ENCODE assay signal across 11 cellular contexts in genomic region chr3:151460240-151460639, GRCh38. TPM values are rescaled to one million over a fixed set of nuclear protein-coding genes. Genes with fewer than 3 reads are reported as not detected.
DNase-seq lines count a peak whose midpoint lies in the region; ATAC-seq and TF ChIP-seq lines count a peak whose summit lies in the region.
"Had no signal": no experiment of that assay in that cellular context is flagged by ENCODE, and none has a peak within 500 bp of the region (broad histone marks: within the 10 kb centered on the region; RNA-seq: fewer than 3 reads in every experiment).

No MANE protein-coding gene starts in this region.

- peak overlapping the region; percentile 53 to 66 (median 59) for H3K4me3 ChIP-seq in esophagus muscularis mucosa

- intact Hi-C loops in esophagus muscularis mucosa (cut with DNase I): loop anchor here (10.0 kb wide), 2 partner anchors 205 to 455 kb away; no protein-coding TSS in a partner anchor

- peaks cover 31% of the 10 kb centered on the region for H3K27me3 Mint-ChIP-seq in nephron progenitor cell (ENCODE audit: low read depth, poor library complexity)
- peaks cover 31% of the 10 kb centered on the region for H3K27me3 Mint-ChIP-seq in activated naive CD4-positive, alpha-beta T cell treated with anti-CD3 and anti-CD28 coated beads, Interleukin-2, amount 10 ng/mL, durations not matched to agents 7 days and 5 days

- TF ChIP-seq CTCF in esophagus muscularis mucosa (IDR thresholded peaks at IDR 0.05) (no peak), nephron progenitor cell (IDR thresholded peaks at IDR 0.05) (no peak)

- H3K9me3 Mint-ChIP-seq in nephron progenitor cell: no peaks in the 10 kb centered on the region
- no peaks in the 10 kb centered on the region for H3K9me3 Mint-ChIP-seq in activated naive CD4-positive, alpha-beta T cell treated with anti-CD3 and anti-CD28 coated beads, Interleukin-2, amount 10 ng/mL, durations not matched to agents 7 days and 5 days
- H3K9me3 Mint-ChIP-seq: activated T-helper 1 cell treated with anti-CD3 and anti-CD28 coated beads, Interleukin-12 subunit alpha, Interleukin-12 subunit beta, Interleukin-2, Interleukin-4 antibody, amounts not matched to agents 30 ng/mL and 10 ng/mL and 1 ng/mL, durations not matched to agents 14 hours and 24 hours and 36 hours had no signal

- peaks cover 5 to 14% (median 10%) of the 10 kb centered on the region in 4 donors for H3K4me1 ChIP-seq in esophagus muscularis mucosa
- H3K4me1 ChIP-seq: SJSA1 had no signal

- no peaks in the 10 kb centered on the region for H3K9me3 ChIP-seq in esophagus muscularis mucosa
- H3K9me3 ChIP-seq: SJSA1 had no signal

- H3K4me3 Mint-ChIP-seq in nephron progenitor cell: peak overlapping the region; percentile 78
- no peak overlapping the region for H3K4me3 Mint-ChIP-seq in activated naive CD4-positive, alpha-beta T cell treated with anti-CD3 and anti-CD28 coated beads, Interleukin-2, amount 10 ng/mL, durations not matched to agents 7 days and 5 days
- H3K4me3 Mint-ChIP-seq: activated T-helper 1 cell treated with anti-CD3 and anti-CD28 coated beads, Interleukin-12 subunit alpha, Interleukin-12 subunit beta, Interleukin-2, Interleukin-4 antibody, amounts not matched to agents 30 ng/mL and 10 ng/mL and 1 ng/mL, durations not matched to agents 14 hours and 24 hours and 36 hours had no signal

- H3K27ac ChIP-seq in esophagus muscularis mucosa (replicated peaks in 1 of 4): no peak overlapping the region
- H3K27ac ChIP-seq: SJSA1 had no signal

- no peaks in the 10 kb centered on the region for H3K36me3 ChIP-seq in esophagus muscularis mucosa
- H3K36me3 ChIP-seq: SJSA1 had no signal

- DNase-seq in AG20443 (ENCODE audit: low spot score): peak; percentile 32
- peak; percentile 71 for DNase-seq in M059J (ENCODE audit: low read depth)
- DNase-seq in esophagus muscularis mucosa (ENCODE audit: extremely low spot score): no peak
- DNase-seq in nephron progenitor cell: no peak
- DNase-seq in occipital lobe (lab: John Stamatoyannopoulos, UW): no peak
- DNase-seq in SIG-M5 treated with dmso at 0.1 percent for 504 hours (lab: John Stamatoyannopoulos, UW; ENCODE audit: unreplicated experiment): no peak
- no peak for DNase-seq in activated naive CD4-positive, alpha-beta T cell treated with anti-CD3 and anti-CD28 coated beads, Interleukin-2, amount 10 ng/mL, durations not matched to agents 7 days and 5 days
- DNase-seq: NCI-H1092 had no signal

- peaks cover 27% of the 10 kb centered on the region for H3K4me1 Mint-ChIP-seq in nephron progenitor cell
- H3K4me1 Mint-ChIP-seq in activated naive CD4-positive, alpha-beta T cell treated with anti-CD3 and anti-CD28 coated beads, Interleukin-2, amount 10 ng/mL, durations not matched to agents 7 days and 5 days: peaks cover 2% of the 10 kb centered on the region

- H3K27ac Mint-ChIP-seq in nephron progenitor cell: no peak overlapping the region
- H3K27ac Mint-ChIP-seq in activated naive CD4-positive, alpha-beta T cell treated with anti-CD3 and anti-CD28 coated beads, Interleukin-2, amount 10 ng/mL, durations not matched to agents 7 days and 5 days: no peak overlapping the region
- H3K27ac Mint-ChIP-seq: activated T-helper 1 cell treated with anti-CD3 and anti-CD28 coated beads, Interleukin-12 subunit alpha, Interleukin-12 subunit beta, Interleukin-2, Interleukin-4 antibody, amounts not matched to agents 30 ng/mL and 10 ng/mL and 1 ng/mL, durations not matched to agents 14 hours and 24 hours and 36 hours had no signal

- ATAC-seq in GM18867 (IDR thresholded peaks at IDR 0.05; ENCODE audit: unreplicated experiment): no peak

- H3K27me3 ChIP-seq in esophagus muscularis mucosa: peaks cover 0 to 10% (median 3%) of the 10 kb centered on the region in 4 donors

- CTCF ChIA-PET in activated naive CD4-positive, alpha-beta T cell treated with anti-CD3 and anti-CD28 coated beads, Interleukin-2, amount 10 ng/mL, durations not matched to agents 7 days and 5 days (lab: Charles Lee): interaction anchor here (0.8 to 2.5 kb wide), 2 partner anchors 8 to 20 kb away, joined by 3 to 11 read pairs; no protein-coding TSS in a partner anchor

- TF ChIP-seq POLR2A in esophagus muscularis mucosa (IDR thresholded peaks at IDR 0.05; ENCODE audit: low read depth): no peak

- no peaks in the 10 kb centered on the region for H3K36me3 Mint-ChIP-seq in nephron progenitor cell (ENCODE audit: low read depth)
- H3K36me3 Mint-ChIP-seq in activated naive CD4-positive, alpha-beta T cell treated with anti-CD3 and anti-CD28 coated beads, Interleukin-2, amount 10 ng/mL, durations not matched to agents 7 days and 5 days: no peaks in the 10 kb centered on the region

- 63% methylated on average over 2 of the region's 2 CpGs for WGBS in esophagus muscularis mucosa

- no peak for TF ChIP-seq EP300 in esophagus muscularis mucosa (IDR thresholded peaks at IDR 0.05)

RNA-seq across cellular contexts. Expression of gene IGSF10, which starts 0.6 kb away (rescaled TPM):
- total RNA-seq in M059J (2014; rRNA removed; shearing (Covaris generic)): 4.3 and 5.1 TPM in 2 replicates
- total RNA-seq in esophagus muscularis mucosa (1 to 10 TPM in 3 of 4 donors, under 1 TPM in 1; 0.83 to 4.0 (median 2.8) TPM), occipital lobe (0.31 TPM)
- total RNA-seq: activated T-helper 1 cell treated with anti-CD3 and anti-CD28 coated beads, Interleukin-12 subunit alpha, Interleukin-12 subunit beta, Interleukin-2, Interleukin-4 antibody, amounts not matched to agents 30 ng/mL and 10 ng/mL and 1 ng/mL, durations not matched to agents 14 hours and 24 hours and 36 hours had no signal

Comparison
In these comparisons a context has a peak if more than half of its experiments do, and no peak if none do; other contexts are left out.
1. DNase-seq: peak in AG20443 (single experiment) and M059J (single experiment); none in esophagus muscularis mucosa (single experiment), nephron progenitor cell (single experiment), occipital lobe (single experiment), SIG-M5 treated with dmso at 0.1 percent for 504 hours (single experiment) and activated naive CD4-positive, alpha-beta T cell treated with anti-CD3 and anti-CD28 coated beads, Interleukin-2, amount 10 ng/mL, durations not matched to agents 7 days and 5 days (single experiment).